Comparison of ENCODE assay signal across 10 cellular contexts in the genomic region with DNA sequence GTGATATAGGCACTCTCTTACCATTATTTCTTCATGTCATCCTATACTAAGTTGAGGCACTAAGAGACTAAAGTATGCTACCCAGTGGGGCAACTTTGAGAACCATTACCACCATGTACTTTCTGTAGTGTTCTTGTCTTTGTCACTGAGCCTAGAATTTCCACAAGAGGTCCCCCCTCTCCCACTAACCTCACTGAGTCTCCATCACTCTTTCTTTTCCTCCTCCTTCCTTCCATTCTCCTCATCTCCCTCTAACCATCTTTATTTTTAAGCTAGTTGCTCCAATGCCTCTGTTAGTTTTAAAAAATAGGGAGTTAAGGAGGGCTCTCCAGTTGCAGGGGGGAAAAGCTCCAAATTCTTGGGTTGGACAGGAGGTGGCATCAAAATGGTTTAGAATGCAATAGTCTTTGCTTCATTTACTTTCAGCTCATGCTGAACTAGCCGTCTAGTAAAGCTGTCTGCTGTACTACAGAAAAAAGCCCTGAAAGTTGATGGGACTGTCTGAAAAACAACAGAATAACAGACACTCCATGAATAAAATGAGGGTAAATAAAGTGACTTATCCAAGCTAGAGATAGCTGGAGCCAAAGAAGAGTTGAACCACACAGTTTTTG.
DNase-seq lines count a peak whose midpoint lies in the region; ATAC-seq and TF ChIP-seq lines count a peak whose summit lies in the region.
"Had no signal": no experiment of that assay in that cellular context is flagged by ENCODE, and none has a peak within 500 bp of the region (broad histone marks: within the 10 kb centered on the region; RNA-seq: fewer than 3 reads in every experiment).

No MANE protein-coding gene starts in this region.

- H3K4me1 ChIP-seq in cardiac muscle cell (ENCODE audit: low read depth) (no peaks in the 10 kb centered on the region), right atrium auricular region (no peaks in the 10 kb centered on the region), SK-N-SH (ENCODE audit: control insufficient read depth in 1 of 2, insufficient read depth in 2 of 2, low read depth in 1 of 2, low read length in 1 of 2) (peaks cover 0 to 8% of the 10 kb centered on the region in 2 experiments; a peak in 2 of 4 replicates), upper lobe of right lung (no peaks in the 10 kb centered on the region)

- no peak overlapping the region for H2AFZ ChIP-seq in SK-N-SH (ENCODE audit: low read depth)

- TF ChIP-seq CTCF in cardiac muscle cell (IDR thresholded peaks at IDR 0.05; ENCODE audit: low read depth, low read length) (peak; percentile 35), right atrium auricular region (IDR thresholded peaks at IDR 0.05) (peak in 1 of 2 donors; percentile 52), SK-N-SH (IDR thresholded peaks at IDR 0.05) (peak; percentile 50), upper lobe of right lung (IDR thresholded peaks at IDR 0.05) (peak; percentile 30)

- H3K79me2 ChIP-seq in SK-N-SH (ENCODE audit: insufficient read depth), result no peaks in the 10 kb centered on the region

- no peak for TF ChIP-seq EP300 in SK-N-SH (IDR thresholded peaks at IDR 0.05; ENCODE audit: borderline replicate concordance in 1 of 2, low read depth in 1 of 2, low read length in 1 of 2)

- intact Hi-C loops in left ventricle myocardium superior (cut with micrococcal nuclease) (loop anchor here (10.0 kb wide), 1 partner anchor 460 kb away; no protein-coding TSS in a partner anchor), upper lobe of right lung (cut with DNase I) (no loop called here)

- no peak overlapping the region for H3K4me2 ChIP-seq in SK-N-SH

- POLR2A ChIA-PET in SK-N-SH (lab: Yijun Ruan, JAX), result no interaction called here

- H3K27ac ChIP-seq in cardiac muscle cell (no peak overlapping the region), right atrium auricular region (no peak overlapping the region), SK-N-SH (ENCODE audit: low read depth in 2 of 2, low read length in 1 of 2) (no peak overlapping the region), upper lobe of right lung (no peak overlapping the region)

- no peak overlapping the region for H3K9ac ChIP-seq in SK-N-SH

- WGBS in SK-N-SH (ENCODE audit: low lambda C conversion rate), result 70% methylated on average over 1 of the region's 1 CpG

- H3K9me2 ChIP-seq in SK-N-SH, result no peaks in the 10 kb centered on the region

- H3K9me3 ChIP-seq in cardiac muscle cell (ENCODE audit: low read depth) (no peaks in the 10 kb centered on the region), right atrium auricular region (no peaks in the 10 kb centered on the region), SK-N-SH (no peaks in the 10 kb centered on the region), upper lobe of right lung (no peaks in the 10 kb centered on the region)

- peaks cover 5% of the 10 kb centered on the region for H3F3A ChIP-seq in SK-N-SH (replicated peaks; ENCODE audit: insufficient read depth)

- H3K4me3 ChIP-seq in cardiac muscle cell (no peak overlapping the region), right atrium auricular region (no peak overlapping the region), SK-N-SH (ENCODE audit: low read depth in 2 of 2, low read length in 1 of 2) (no peak overlapping the region), upper lobe of right lung (no peak overlapping the region)

- TF ChIP-seq RAD21 in SK-N-SH (IDR thresholded peaks at IDR 0.05; ENCODE audit: low read length), result peak; percentile 67

- CTCF ChIA-PET in SK-N-SH (lab: Yijun Ruan, JAX), result interaction anchor here (0.7 to 4.3 kb wide), 17 partner anchors 19 to 593 kb away, joined by 3 to 58 read pairs (median 3); no protein-coding TSS in a partner anchor

- H3K36me3 ChIP-seq in cardiac muscle cell (no peaks in the 10 kb centered on the region), right atrium auricular region (no peaks in the 10 kb centered on the region), SK-N-SH (replicated peaks in 1 of 2; ENCODE audit: control insufficient read depth in 1 of 2, insufficient read depth in 2 of 2, low read length in 1 of 2) (no peaks in the 10 kb centered on the region), upper lobe of right lung (no peaks in the 10 kb centered on the region)

- ATAC-seq in left ventricle myocardium superior, result peak; percentile 32
- ATAC-seq in upper lobe of right lung, result no peak
- ATAC-seq in HG03521 (IDR thresholded peaks at IDR 0.05; ENCODE audit: unreplicated experiment), result no peak
- ATAC-seq: natural killer cell treated with Interleukin-12 subunit alpha and Interleukin-12 subunit beta and Interleukin-15 and Interleukin-18, amount 100 ng/mL, for 72 hours had no signal

- H3K27me3 ChIP-seq in cardiac muscle cell (peaks cover 14% of the 10 kb centered on the region), right atrium auricular region (no peaks in the 10 kb centered on the region), SK-N-SH (ENCODE audit: insufficient read depth) (no peaks in the 10 kb centered on the region), upper lobe of right lung (no peaks in the 10 kb centered on the region)

- H4K20me1 ChIP-seq in SK-N-SH (ENCODE audit: insufficient read depth), result no peaks in the 10 kb centered on the region

- DNase-seq in cardiac muscle cell (ENCODE audit: low read depth in 1 of 2, low spot score in 1 of 2), result peak in 1 of 2 donors; percentile 27
- DNase-seq in right atrium auricular region (ENCODE audit: low spot score), result no peak
- DNase-seq in SK-N-SH, result peak; percentile 17
- DNase-seq in left ventricle myocardium superior, result no peak
- no peak for DNase-seq in upper lobe of right lung
- DNase-seq in COR-L47 (lab: John Stamatoyannopoulos, UW), result no peak
- no peak for DNase-seq in activated CD4-positive, alpha-beta T cell treated with anti-CD3 and anti-CD28 coated beads, Interleukin-2, amount 50 U/mL, for 4 hours
- DNase-seq: NK-92 treated with Interleukin-12 subunit alpha and Interleukin-12 subunit beta, amount 100 ng/mL, for 24 hours had no signal

TF ChIP-seq in SK-N-SH, 30 proteins besides CTCF, POLR2A, EP300 and RAD21:
- TF ChIP-seq GATA2 (CRISPR knock-in tag; IDR thresholded peaks at IDR 0.05) (no peak), SMC3 (IDR thresholded peaks at IDR 0.05; ENCODE audit: low read depth, low read length) (peak; percentile 36; the same call in 1 of the 2 replicates), CHD2 (IDR thresholded peaks at IDR 0.05; ENCODE audit: low read length, partially characterized antibody) (no peak)
